ENCODE assay signal across 10 cellular contexts in genomic region chr10:103722632-103723031, GRCh38.
"Had no signal": no experiment of that assay in that cellular context is flagged by ENCODE, and none has a peak within 500 bp of the region (broad histone marks: within the 10 kb centered on the region; RNA-seq: fewer than 3 reads in every experiment).

No MANE protein-coding gene starts in this region.

- H3K4me3 ChIP-seq: GM23338, K562 had no signal

- H2AFZ ChIP-seq: GM23338 had no signal

- ATAC-seq: GM23338, K562 had no signal

- H3K4me2 ChIP-seq: GM23338 had no signal

- H3K27ac ChIP-seq: HL-60 had no signal

- DNase-seq: H9, HCEC 1CT, HFFc6, KG1 had no signal

- FAIRE-seq: H1, H54, HTR-8/SVneo, K562 had no signal
